Comparison of ENCODE assay signal across 8 cellular contexts in genomic region chr11:130069684-130070108, GRCh38. TPM values are rescaled to one million over a fixed set of nuclear protein-coding genes. Genes with fewer than 3 reads are reported as not detected.
DNase-seq lines count a peak whose midpoint lies in the region; ATAC-seq and TF ChIP-seq lines count a peak whose summit lies in the region.

TSS of gene APLP2 (plus strand) at chr11:130069894. CDS start at chr11:130069978, 84 bp downstream.

- 0% methylated on average over 32 of the region's 47 CpGs for WGBS in hepatocyte (ENCODE audit: low lambda C conversion rate, missing lambda C conversion rate)

- no peaks in the 10 kb centered on the region for H3K36me3 ChIP-seq in hepatocyte (replicated peaks; ENCODE audit: insufficient read depth, low read depth)

- H4K20me1 ChIP-seq in hepatocyte (ENCODE audit: insufficient read depth, poor library complexity, severe bottlenecking), result peaks cover 34% of the 10 kb centered on the region

- DNase-seq in NCI-H2081 treated with DMSO at 0.1 percent for 48 hours (lab: John Stamatoyannopoulos, UW), result peak; percentile 86
- DNase-seq in T1000 (lab: John Stamatoyannopoulos, UW), result peak; percentile 93
- DNase-seq in astrocyte of the hippocampus (ENCODE audit: low read depth, low spot score), result peak; percentile 99
- DNase-seq in hepatocyte (ENCODE audit: low spot score), result peak; percentile 100
- peak; percentile 98 for DNase-seq in retina
- DNase-seq in iPS-NIHi11 (ENCODE audit: low spot score), result no peak

- no peaks in the 10 kb centered on the region for H3K9me3 ChIP-seq in hepatocyte (ENCODE audit: low read depth)

- H2AFZ ChIP-seq in hepatocyte, result peak within 1 kb of the TSS; percentile 92

- peak within 1 kb of the TSS; percentile 98 for H3K27ac ChIP-seq in hepatocyte

- H3K27me3 ChIP-seq in hepatocyte, result no peaks in the 10 kb centered on the region

- H3K4me1 ChIP-seq in hepatocyte (ENCODE audit: insufficient read depth), result peaks cover 20% of the 10 kb centered on the region

- peak within 1 kb of the TSS; percentile 94 for H3K4me2 ChIP-seq in hepatocyte

- H3K4me3 ChIP-seq in hepatocyte, result peak within 1 kb of the TSS; percentile 86

- TF ChIP-seq CTCF in hepatocyte (IDR thresholded peaks at IDR 0.05; ENCODE audit: poor library complexity), result no peak

- no peaks in the 10 kb centered on the region for H3K9me2 ChIP-seq in hepatocyte (replicated peaks; ENCODE audit: insufficient read depth)

- H3K79me2 ChIP-seq in hepatocyte, result peaks cover 45% of the 10 kb centered on the region

- ATAC-seq in GM18519 (IDR thresholded peaks at IDR 0.05; ENCODE audit: low FRiP score, unreplicated experiment), result peak; percentile 90
- peak; percentile 98 for ATAC-seq in HG03045 (IDR thresholded peaks at IDR 0.05; ENCODE audit: unreplicated experiment)

RNA-seq across cellular contexts. Expression of gene APLP2, which starts in this region (rescaled TPM):
- 485 and 500 TPM in 2 replicates for total RNA-seq in hepatocyte
- polyA plus RNA-seq in hepatocyte, result 475 and 481 TPM in 2 replicates
